8 cellular contexts compared by ENCODE assay signal in the genomic region with DNA sequence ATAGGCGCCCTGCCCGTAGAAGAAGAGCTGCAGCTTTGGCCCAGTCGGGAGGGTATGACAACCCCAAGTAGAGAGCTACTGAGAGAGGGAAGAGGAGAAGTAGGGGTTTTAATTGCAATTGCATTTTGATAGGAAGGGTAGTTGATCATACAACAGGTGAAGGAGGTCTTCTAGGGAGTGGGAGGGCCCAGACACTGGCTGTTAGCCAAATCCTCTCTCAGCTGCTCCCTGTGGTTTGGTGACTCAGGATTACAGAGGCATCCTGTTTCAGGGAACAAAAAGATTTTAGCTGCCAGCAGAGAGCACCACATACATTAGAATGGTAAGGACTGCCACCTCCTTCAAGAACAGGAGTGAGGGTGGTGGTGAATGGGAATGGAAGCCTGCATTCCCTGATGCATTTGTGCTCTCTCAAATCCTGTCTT.
DNase-seq lines count a peak whose midpoint lies in the region; ATAC-seq, FAIRE-seq and TF ChIP-seq lines count a peak whose summit lies in the region.

No MANE protein-coding gene starts in this region.

- H3K27ac ChIP-seq in C4-2B (peak overlapping the region; percentile 27; the same call in 1 of the 2 replicates), K562 (ENCODE audit: extremely low read depth, low read depth, low read length) (no peak overlapping the region)

- no peaks in the 10 kb centered on the region for H3K79me2 ChIP-seq in K562 (ENCODE audit: control insufficient read depth, insufficient read depth, low read length)

- POLR2A ChIA-PET in K562 (lab: Yijun Ruan, JAX): interaction anchor here (0.6 to 0.9 kb wide), 2 partner anchors 12 to 15 kb away, joined by 3 to 4 read pairs; no protein-coding TSS in a partner anchor

- no peak overlapping the region for H2AFZ ChIP-seq in K562 (ENCODE audit: low read depth, low read length)

- TF ChIP-seq CTCF in C4-2B (conservative IDR thresholded peaks at IDR 0.05) (peak; percentile 36), K562 (IDR thresholded peaks at IDR 0.05 in 2 of 3, conservative IDR thresholded peaks at IDR 0.05 in 1 of 3; ENCODE audit: insufficient read depth in 2 of 3, low read depth in 1 of 3, low read length in 3 of 3) (peak; percentile 42 to 64 (median 48); a peak in 4 of 6 replicates)

- CTCF ChIA-PET in K562 (lab: Yijun Ruan, JAX; ENCODE audit: low intra/inter-chr PET ratio): interaction anchor here (1.6 kb wide), 1 partner anchor 408 kb away, joined by 7 read pairs; no protein-coding TSS in a partner anchor

- intact Hi-C loops in K562 (cut with micrococcal nuclease): loop anchor here (2.0 to 10.0 kb wide), 5 partner anchors 45 to 585 kb away; partner anchors contain the start of gene THBS1

- peak; percentile 9; the same call in 1 of the 2 replicates for TF ChIP-seq EP300 in K562 (IDR thresholded peaks at IDR 0.05; ENCODE audit: low read length)

- TF ChIP-seq RAD21 in K562 (CRISPR knock-in tag; conservative IDR thresholded peaks at IDR 0.05 in 1 of 2, IDR thresholded peaks at IDR 0.05 in 1 of 2): peak; percentile 74 to 82

- peaks cover 0 to 3% of the 10 kb centered on the region in 2 experiments; a peak in 1 of 5 replicates for H3K4me1 ChIP-seq in K562 (replicated peaks in 1 of 2; ENCODE audit: control insufficient read depth in 2 of 2, insufficient read depth in 2 of 2, low read length in 2 of 2)

- H3K27me3 ChIP-seq in K562 (ENCODE audit: control insufficient read depth in 2 of 2, insufficient read depth in 2 of 2, low read length in 2 of 2): peaks cover 6 to 7% of the 10 kb centered on the region in 2 experiments; a peak in 2 of 5 replicates

- H3K36me3 ChIP-seq in K562 (ENCODE audit: control insufficient read depth, insufficient read depth, low read length): no peaks in the 10 kb centered on the region

- BruUV-seq in K562 (replicated peaks; lab: Mats Ljungman, UMichigan): no TSS peak

- H3K9me3 ChIP-seq in K562 (replicated peaks; ENCODE audit: control insufficient read depth, insufficient read depth, low read depth, low read length): no peaks in the 10 kb centered on the region

- ATAC-seq in K562: peak; percentile 95
- ATAC-seq in HG03135 (IDR thresholded peaks at IDR 0.05; ENCODE audit: unreplicated experiment): no peak
- no peak for ATAC-seq in GM18873 (IDR thresholded peaks at IDR 0.05; ENCODE audit: low FRiP score, unreplicated experiment)

- no peak overlapping the region for H3K9ac ChIP-seq in K562 (ENCODE audit: insufficient read depth in 1 of 2, low read depth in 2 of 2, low read length in 2 of 2)

- no peak for TF ChIP-seq POLR2A in K562 (conservative IDR thresholded peaks at IDR 0.05)

- no peak overlapping the region for H3K4me3 ChIP-seq in K562

- DNase-seq in HT1080 (ENCODE audit: low read depth) (peak; percentile 97), NCI-H774 (lab: John Stamatoyannopoulos, UW) (peak; percentile 42), K562 (ENCODE audit: extremely low read depth in 1 of 4, low spot score in 3 of 4) (peak; percentile 17 to 76 (median 42)), iPS-NIHi11 (ENCODE audit: low spot score) (peak; percentile 83)
- peak; percentile 6 for DNase-seq in stimulated activated CD4-positive, alpha-beta T cell treated with anti-CD3 and anti-CD28 coated beads, Interleukin-12 subunit alpha, Interleukin-12 subunit beta, amount 100 ng/mL, for 4 hours

- in situ Hi-C loops in K562 (cut with MboI): no loop called here

- peak; percentile 94 for FAIRE-seq in K562 (lab: Jason Lieb, UNC)

- WGBS in K562 (ENCODE audit: insufficient coverage, low coverage, missing lambda C conversion rate): 9% methylated on average over 3 of the region's 3 CpGs

- no peaks in the 10 kb centered on the region for H4K20me1 ChIP-seq in K562 (replicated peaks; ENCODE audit: control insufficient read depth, insufficient read depth, low read length)

- peak overlapping the region; percentile 6; the same call in 1 of the 2 replicates for H3K4me2 ChIP-seq in K562 (ENCODE audit: insufficient read depth, low read length)

- no peaks in the 10 kb centered on the region for H3K9me1 ChIP-seq in K562 (ENCODE audit: control insufficient read depth, insufficient read depth, low read length)

TF ChIP-seq in K562, 482 proteins besides CTCF, POLR2A, EP300 and RAD21 (continues in another document):
- TF ChIP-seq RBM15 (IDR thresholded peaks at IDR 0.05; ENCODE audit: insufficient read depth, low read length): no peak
- TF ChIP-seq TEAD2 (tag; IDR thresholded peaks at IDR 0.05): no peak
- no peak for TF ChIP-seq OTX1 (CRISPR knock-in tag; IDR thresholded peaks at IDR 0.05)
- TF ChIP-seq ZNF75A (CRISPR knock-in tag; IDR thresholded peaks at IDR 0.05): no peak
- no peak for TF ChIP-seq DMBX1 (CRISPR knock-in tag; IDR thresholded peaks at IDR 0.05; ENCODE audit: borderline replicate concordance)
- TF ChIP-seq ESRRA (IDR thresholded peaks at IDR 0.05; ENCODE audit: borderline replicate concordance, low read depth): peak; percentile 24; the same call in 1 of the 2 replicates
- peak; percentile 61; the same call in 1 of the 2 replicates for TF ChIP-seq MAFF (IDR thresholded peaks at IDR 0.05; ENCODE audit: low read length)
- TF ChIP-seq, protein P1, sequence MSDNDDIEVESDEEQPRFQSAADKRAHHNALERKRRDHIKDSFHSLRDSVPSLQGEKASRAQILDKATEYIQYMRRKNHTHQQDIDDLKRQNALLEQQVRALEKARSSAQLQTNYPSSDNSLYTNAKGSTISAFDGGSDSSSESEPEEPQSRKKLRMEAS (CRISPR knock-in tag; IDR thresholded peaks at IDR 0.05): no peak
- no peak for TF ChIP-seq STAT5B (CRISPR knock-in tag; IDR thresholded peaks at IDR 0.05)
- TF ChIP-seq ZNF740 (CRISPR knock-in tag; IDR thresholded peaks at IDR 0.05): no peak
- no peak for TF ChIP-seq ZNF740 (tag; IDR thresholded peaks at IDR 0.05)
- no peak for TF ChIP-seq PTBP1 (IDR thresholded peaks at IDR 0.05; ENCODE audit: low read depth, low read length)
- TF ChIP-seq C11orf30 (IDR thresholded peaks at IDR 0.05; ENCODE audit: low read depth): peak; percentile 23; the same call in 1 of the 2 replicates
- TF ChIP-seq FOSL1 (tag; conservative IDR thresholded peaks at IDR 0.05): peak; percentile 95
- no peak for TF ChIP-seq ZBTB2 (IDR thresholded peaks at IDR 0.05)
- TF ChIP-seq, protein P2, sequence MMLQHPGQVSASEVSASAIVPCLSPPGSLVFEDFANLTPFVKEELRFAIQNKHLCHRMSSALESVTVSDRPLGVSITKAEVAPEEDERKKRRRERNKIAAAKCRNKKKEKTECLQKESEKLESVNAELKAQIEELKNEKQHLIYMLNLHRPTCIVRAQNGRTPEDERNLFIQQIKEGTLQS (IDR thresholded peaks at IDR 0.05): peak; percentile 52; the same call in 1 of the 2 replicates
- TF ChIP-seq, protein P2 (CRISPR knock-in tag; conservative IDR thresholded peaks at IDR 0.05): no peak
- TF ChIP-seq MAFG (tag; conservative IDR thresholded peaks at IDR 0.05): 0 out of 2 replicates have a peak, but pooled peaks have one; percentile 48
- no peak for TF ChIP-seq CBX1 (IDR thresholded peaks at IDR 0.05; ENCODE audit: low read depth)
- TF ChIP-seq ZNF175 (CRISPR knock-in tag; IDR thresholded peaks at IDR 0.05; ENCODE audit: low read depth): no peak
- no peak for TF ChIP-seq CEBPZ (IDR thresholded peaks at IDR 0.05; ENCODE audit: borderline replicate concordance, low read depth, low read length)

Comparison
In these comparisons a context has a peak if more than half of its experiments do, and no peak if none do; other contexts are left out.
1. DNase-seq: peak in every context shown above with its lines; median percentile 97 in HT1080; 83 in iPS-NIHi11; 42 in NCI-H774; 42 in K562; 6 in stimulated activated CD4-positive, alpha-beta T cell treated with anti-CD3 and anti-CD28 coated beads, Interleukin-12 subunit alpha, Interleukin-12 subunit beta, amount 100 ng/mL, for 4 hours.